ENCODE assay signal across 34 cellular contexts in the genomic region with DNA sequence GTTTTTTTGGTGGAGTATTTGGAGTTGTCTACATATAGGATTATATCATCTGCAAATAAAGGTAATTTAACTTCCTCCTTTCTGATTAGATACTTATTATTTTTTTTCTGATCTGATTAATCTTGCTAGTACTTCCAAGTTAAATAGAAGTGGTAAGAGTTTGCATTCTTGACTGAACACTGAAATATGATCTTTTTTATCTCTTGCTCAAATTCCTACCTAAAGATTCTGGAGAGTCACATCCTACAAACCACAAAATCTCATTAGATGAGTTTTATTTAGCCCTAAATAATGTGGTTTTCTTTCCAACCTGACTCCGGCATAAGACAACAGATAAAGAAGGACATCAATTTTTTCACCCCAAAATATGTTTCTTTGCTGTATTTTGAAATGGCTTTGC.
"Had no signal": no experiment of that assay in that cellular context is flagged by ENCODE, and none has a peak within 500 bp of the region (broad histone marks: within the 10 kb centered on the region; RNA-seq: fewer than 3 reads in every experiment).

No MANE protein-coding gene starts in this region.

- H3K27ac ChIP-seq: adrenal gland, cardiac muscle cell, WERI-Rb-1 had no signal

- H3K27me3 ChIP-seq: adrenal gland, cardiac muscle cell had no signal

- H3K36me3 ChIP-seq: adrenal gland, cardiac muscle cell, WERI-Rb-1 had no signal

- H3K4me3 ChIP-seq: adrenal gland, cardiac muscle cell had no signal

- H3K9me3 ChIP-seq: adrenal gland had no signal

- FAIRE-seq: bronchial epithelial cell, TTC549 had no signal

- ATAC-seq: activated CD8-positive, alpha-beta T cell treated with anti-CD3 and anti-CD28 coated beads for 36 hours; activated naive CD4-positive, alpha-beta T cell treated with anti-CD3 and anti-CD28 coated beads, Interleukin-2, amount 50 U/mL, for 72 hours; activated T-cell treated with anti-CD3 and anti-CD28 coated beads, Interleukin-2, amount 50 U/mL, for 4 hours; activated T-cell treated with anti-CD3 and anti-CD28 coated beads, Interleukin-2, amount 50 U/mL, for 72 hours; activated T-helper 17 cell treated with anti-CD3 and anti-CD28 coated beads, Interleukin-2, amount 50 U/mL, for 72 hours; T-cell; WTC11 had no signal

- DNase-seq: activated CD4-positive, alpha-beta memory T cell treated with anti-CD3 and anti-CD28 coated beads for 36 hours; activated CD4-positive, alpha-beta T cell treated with anti-CD3 and anti-CD28 coated beads for 4 hours; activated CD4-positive, alpha-beta T cell treated with anti-CD3 and anti-CD28 coated beads, Interleukin-2, amount 10 ng/mL, durations not matched to agents 24 days and 14 days; activated CD4-positive, alpha-beta T cell treated with anti-CD3 and anti-CD28 coated beads, Interleukin-2, amount 50 U/mL, for 1 hour; activated CD4-positive, alpha-beta T cell treated with anti-CD3 and anti-CD28 coated beads, Interleukin-2, amount 50 U/mL, for 4 hours; activated CD4-positive, CD25-positive, alpha-beta regulatory T cell; activated CD4-positive, CD25-positive, alpha-beta regulatory T cell treated with anti-CD3 and anti-CD28 coated beads, Interleukin-2, amount 50 U/mL, for 72 hours; activated CD8-positive, alpha-beta memory T cell treated with anti-CD3 and anti-CD28 coated beads, Interleukin-2, amount 50 U/mL, for 4 hours; activated CD8-positive, alpha-beta T cell treated with anti-CD3 and anti-CD28 coated beads for 36 hours; activated effector memory CD4-positive, alpha-beta T cell treated with anti-CD3 and anti-CD28 coated beads, Interleukin-2, amount 50 U/mL, for 16 hours; activated gamma-delta T cell treated with Interleukin-2 at 50 U/mL for 16 hours; activated naive CD4-positive, alpha-beta T cell; activated naive CD4-positive, alpha-beta T cell treated with anti-CD3 and anti-CD28 coated beads for 36 hours; activated naive CD4-positive, alpha-beta T cell treated with anti-CD3 and anti-CD28 coated beads, Interleukin-2, amount 50 U/mL, for 16 hours; activated naive CD8-positive, alpha-beta T cell treated with anti-CD3 and anti-CD28 coated beads for 36 hours; activated T-cell treated with anti-CD3 and anti-CD28 coated beads for 4 hours; activated T-cell treated with anti-CD3 and anti-CD28 coated beads, Interleukin-2, amount 50 U/mL, for 1 hour; activated T-cell treated with anti-CD3 and anti-CD28 coated beads, Interleukin-2, amount 50 U/mL, for 4 hours; activated T-cell treated with anti-CD3 and anti-CD28 coated beads, Interleukin-2, amount 50 U/mL, for 72 hours; adrenal gland; amniotic stem cell; aorta; caudate nucleus; cerebellar nuclear complex; T-cell; T-helper 2 cell; T-helper 9 cell; WERI-Rb-1 had no signal

- H3K4me1 ChIP-seq: adrenal gland had no signal
